In genomic region chr17:13374203-13375143, GRCh38 we compare ENCODE assay signal across 20 cellular contexts.
A peak's percentile ranks its signal among the peaks of the same experiment; 100 is the strongest.
DNase-seq lines count a peak whose midpoint lies in the region; TF ChIP-seq lines count a peak whose summit lies in the region.
"Had no signal": no experiment of that assay in that cellular context is flagged by ENCODE, and none has a peak within 500 bp of the region (broad histone marks: within the 10 kb centered on the region; RNA-seq: fewer than 3 reads in every experiment).

No MANE protein-coding gene starts in this region.

- no peak for TF ChIP-seq POLR2A in stomach (IDR thresholded peaks at IDR 0.05)

- H3K4me2 ChIP-seq in SK-N-SH, result no peak overlapping the region

- CTCF ChIA-PET in SK-N-SH (lab: Yijun Ruan, JAX), result interaction anchor here (0.7 to 1.5 kb wide), 3 partner anchors 11 to 26 kb away, joined by 3 to 5 read pairs (median 3); no protein-coding TSS in a partner anchor

- DNase-seq in SK-N-SH, result no peak
- peak; percentile 13 for DNase-seq in cerebellar cortex (ENCODE audit: low spot score)
- DNase-seq in inferior parietal cortex (ENCODE audit: extremely low spot score), result peak; percentile 15
- peak; percentile 24 for DNase-seq in superior temporal gyrus (ENCODE audit: extremely low spot score)
- no peak for DNase-seq in stomach
- DNase-seq in NCI-H510A treated with DMSO at 0.1 percent for 48 hours (lab: John Stamatoyannopoulos, UW), result no peak
- no peak for DNase-seq in NCI-H146 treated with DMSO at 0.1 percent for 48 hours (lab: John Stamatoyannopoulos, UW; ENCODE audit: unreplicated experiment)
- DNase-seq: activated CD4-positive, CD25-positive, alpha-beta regulatory T cell; activated gamma-delta T cell; activated naive CD8-positive, alpha-beta T cell treated with anti-CD3 and anti-CD28 coated beads for 36 hours; activated T-cell treated with anti-CD3 and anti-CD28 coated beads, Interleukin-2, amount 50 U/mL, for 24 hours; central memory CD4-positive, alpha-beta T cell; HFFc6; immature natural killer cell; mesendoderm; naive B cell; NCI-H1694 treated with DMSO at 0.1 percent for 48 hours; stimulated activated CD4-positive, alpha-beta T cell treated with anti-CD3 and anti-CD28 coated beads, Interleukin-4, amount 100 ng/mL, for 24 hours; transverse colon had no signal

- no peak overlapping the region for H3K9ac ChIP-seq in SK-N-SH

- H3K27me3 ChIP-seq in SK-N-SH (ENCODE audit: insufficient read depth) (no peaks in the 10 kb centered on the region), stomach (no peaks in the 10 kb centered on the region)
- H3K27me3 ChIP-seq: transverse colon had no signal

- no peaks in the 10 kb centered on the region; a peak in 2 of 4 replicates for H3K4me1 ChIP-seq in SK-N-SH (ENCODE audit: control insufficient read depth in 1 of 2, insufficient read depth in 2 of 2, low read depth in 1 of 2, low read length in 1 of 2)
- H3K4me1 ChIP-seq in stomach, result no peaks in the 10 kb centered on the region
- H3K4me1 ChIP-seq: transverse colon had no signal

- H3K27ac ChIP-seq in SK-N-SH (ENCODE audit: low read depth in 2 of 2, low read length in 1 of 2) (peak overlapping the region in 1 of 2 experiments; percentile 43; a peak in 2 of 4 replicates), stomach (no peak overlapping the region)
- H3K27ac ChIP-seq: C4-2B, transverse colon had no signal

- intact Hi-C loops in stomach (cut with DNase I; ENCODE audit: low total_unique reads), result no loop called here

- H3K4me3 ChIP-seq in SK-N-SH (ENCODE audit: low read depth in 2 of 2, low read length in 1 of 2) (no peak overlapping the region), stomach (no peak overlapping the region)
- H3K4me3 ChIP-seq: transverse colon had no signal

- no peaks in the 10 kb centered on the region for H3K9me2 ChIP-seq in SK-N-SH

- TF ChIP-seq CTCF in SK-N-SH (IDR thresholded peaks at IDR 0.05) (no peak), stomach (IDR thresholded peaks at IDR 0.05) (no peak)

- H4K20me1 ChIP-seq in SK-N-SH (ENCODE audit: insufficient read depth), result no peaks in the 10 kb centered on the region

- POLR2A ChIA-PET in SK-N-SH (lab: Yijun Ruan, JAX), result no interaction called here

- no peaks in the 10 kb centered on the region for H3F3A ChIP-seq in SK-N-SH (replicated peaks; ENCODE audit: insufficient read depth)

- no peaks in the 10 kb centered on the region for H3K79me2 ChIP-seq in SK-N-SH (ENCODE audit: insufficient read depth)

- H2AFZ ChIP-seq in SK-N-SH (ENCODE audit: low read depth), result no peak overlapping the region

- no peaks in the 10 kb centered on the region for H3K36me3 ChIP-seq in SK-N-SH (replicated peaks in 1 of 2; ENCODE audit: control insufficient read depth in 1 of 2, insufficient read depth in 2 of 2, low read length in 1 of 2)
- no peaks in the 10 kb centered on the region for H3K36me3 ChIP-seq in stomach
- H3K36me3 ChIP-seq: transverse colon had no signal

- H3K9me3 ChIP-seq in SK-N-SH, result no peaks in the 10 kb centered on the region
- no peaks in the 10 kb centered on the region for H3K9me3 ChIP-seq in stomach
- H3K9me3 ChIP-seq: transverse colon had no signal

- peak in 1 of 2 experiments; percentile 15; a peak in 2 of 4 replicates for TF ChIP-seq EP300 in SK-N-SH (IDR thresholded peaks at IDR 0.05; ENCODE audit: borderline replicate concordance in 1 of 2, low read depth in 1 of 2, low read length in 1 of 2)
- no peak for TF ChIP-seq EP300 in stomach (IDR thresholded peaks at IDR 0.05)

- no peak for TF ChIP-seq RAD21 in SK-N-SH (IDR thresholded peaks at IDR 0.05; ENCODE audit: low read length)

- 67% methylated on average over 9 of the region's 9 CpGs for WGBS in SK-N-SH (ENCODE audit: low lambda C conversion rate)
- 73 to 76% (median 74%) methylated on average over 9 of the region's 9 CpGs for WGBS in stomach, 5 donors

TF ChIP-seq in SK-N-SH, 30 proteins besides CTCF, POLR2A, EP300 and RAD21:
- TF ChIP-seq USF2 (IDR thresholded peaks at IDR 0.05; ENCODE audit: borderline replicate concordance, low read depth, low read length) (no peak), ELF1 (IDR thresholded peaks at IDR 0.05) (no peak), PBX3 (IDR thresholded peaks at IDR 0.05) (peak; percentile 43; the same call in 1 of the 2 replicates), REST (IDR thresholded peaks at IDR 0.05; ENCODE audit: low read depth, low read length) (no peak), SMC3 (IDR thresholded peaks at IDR 0.05; ENCODE audit: low read depth, low read length) (no peak), TCF12 (IDR thresholded peaks at IDR 0.05) (peak; percentile 66), YY1 (IDR thresholded peaks at IDR 0.05; ENCODE audit: low read depth) (no peak), POLR2AphosphoS5 (IDR thresholded peaks at IDR 0.05; ENCODE audit: low read depth, low read length) (0 out of 2 replicates have a peak, but pooled peaks have one; percentile 16), RXRA (IDR thresholded peaks at IDR 0.05; ENCODE audit: borderline replicate concordance, low read depth) (no peak), JUND (IDR thresholded peaks at IDR 0.05) (no peak), GABPA (IDR thresholded peaks at IDR 0.05; ENCODE audit: low read depth) (no peak), FOXM1 (IDR thresholded peaks at IDR 0.05; ENCODE audit: low read depth) (no peak), NFIC (IDR thresholded peaks at IDR 0.05; ENCODE audit: borderline replicate concordance) (no peak), TEAD4 (IDR thresholded peaks at IDR 0.05; ENCODE audit: borderline replicate concordance, insufficient read depth) (no peak)

Comparison
In these comparisons a context has a peak if more than half of its experiments do, and no peak if none do; other contexts are left out.
1. DNase-seq: peak in cerebellar cortex (single experiment), inferior parietal cortex (single experiment) and superior temporal gyrus (single experiment); none in SK-N-SH (single experiment), stomach (single experiment), NCI-H510A treated with DMSO at 0.1 percent for 48 hours (single experiment) and NCI-H146 treated with DMSO at 0.1 percent for 48 hours (single experiment).